9 cellular contexts compared by ENCODE assay signal in the genomic region with DNA sequence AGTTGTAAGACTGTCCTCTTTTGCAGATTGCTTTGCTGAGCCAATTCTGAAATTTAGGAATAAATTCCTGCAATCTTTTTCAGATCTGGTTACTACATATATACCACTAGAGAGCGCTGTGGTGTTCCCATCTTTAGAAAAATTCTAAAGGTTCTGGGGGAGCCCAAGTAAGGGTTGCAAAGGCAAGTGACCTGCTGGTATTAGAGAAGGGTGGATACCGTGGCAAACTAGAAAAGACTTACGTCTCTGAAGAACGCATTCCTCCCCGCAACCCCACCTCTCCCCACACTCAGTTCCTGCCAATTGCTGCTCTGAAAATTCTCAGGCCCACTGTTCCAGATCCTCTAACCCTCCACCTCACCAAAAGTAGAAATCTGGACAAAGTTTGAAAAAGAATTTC. TPM values are rescaled to one million over a fixed set of nuclear protein-coding genes. Genes with fewer than 3 reads are reported as not detected.
DNase-seq lines count a peak whose midpoint lies in the region; ATAC-seq, FAIRE-seq and TF ChIP-seq lines count a peak whose summit lies in the region.
"Had no signal": no experiment of that assay in that cellular context is flagged by ENCODE, and none has a peak within 500 bp of the region (broad histone marks: within the 10 kb centered on the region; RNA-seq: fewer than 3 reads in every experiment).

No MANE protein-coding gene starts in this region.

- no peak overlapping the region for H3K9ac ChIP-seq in DND-41 (ENCODE audit: low read depth, low read length)

- no peaks in the 10 kb centered on the region for H3K27me3 ChIP-seq in DND-41 (ENCODE audit: insufficient read depth, low read length, poor library complexity)
- H3K27me3 ChIP-seq in bronchial epithelial cell (ENCODE audit: control insufficient read depth, insufficient read depth, low read length) = no peaks in the 10 kb centered on the region

- H3K36me3 ChIP-seq in DND-41 (ENCODE audit: insufficient read depth, low read length) = no peaks in the 10 kb centered on the region
- no peaks in the 10 kb centered on the region for H3K36me3 ChIP-seq in bronchial epithelial cell (ENCODE audit: control insufficient read depth, insufficient read depth, low read length)

- H3K4me1 ChIP-seq in DND-41 (ENCODE audit: insufficient read depth, low read length) = no peaks in the 10 kb centered on the region

- no peak for DNase-seq in DND-41
- DNase-seq in NCI-H69 (lab: John Stamatoyannopoulos, UW) = peak; percentile 28
- DNase-seq in bronchial epithelial cell (ENCODE audit: low read depth) = peak; percentile 37
- DNase-seq in medulla oblongata (ENCODE audit: extremely low spot score) = peak; percentile 62
- no peak for DNase-seq in KG1 (lab: John Stamatoyannopoulos, UW)

- H3K4me3 ChIP-seq in DND-41 (ENCODE audit: low read depth in 1 of 2, low read length in 2 of 2) (no peak overlapping the region), bronchial epithelial cell (ENCODE audit: low read depth, low read length) (no peak overlapping the region)

- no peak overlapping the region for H3K27ac ChIP-seq in DND-41 (ENCODE audit: low read length)

- no peak for FAIRE-seq in bronchial epithelial cell (lab: Jason Lieb, UNC)
- FAIRE-seq: TTC549 had no signal

- TF ChIP-seq CTCF in DND-41 (IDR thresholded peaks at IDR 0.05; ENCODE audit: borderline replicate concordance, extremely low read depth, low read length, poor library complexity, severe bottlenecking) (peak; percentile 65), bronchial epithelial cell (IDR thresholded peaks at IDR 0.05; ENCODE audit: insufficient read depth, low read length, severe bottlenecking) (peak; percentile 52)

- no peaks in the 10 kb centered on the region for H3K79me2 ChIP-seq in DND-41 (ENCODE audit: insufficient read depth, low read length)

- H2AFZ ChIP-seq in DND-41 (ENCODE audit: low read depth, low read length) = no peak overlapping the region

- no peak for ATAC-seq in DND-41 (ENCODE audit: insufficient read depth, low read depth)
- peak; percentile 65 for ATAC-seq in GM19351 (IDR thresholded peaks at IDR 0.05; ENCODE audit: unreplicated experiment)
- no peak for ATAC-seq in HG03469 (IDR thresholded peaks at IDR 0.05; ENCODE audit: unreplicated experiment)
- no peak for ATAC-seq in HG02973 (IDR thresholded peaks at IDR 0.05; ENCODE audit: unreplicated experiment)

- no peak overlapping the region for H3K4me2 ChIP-seq in DND-41 (ENCODE audit: insufficient read depth, low read length)

- no peaks in the 10 kb centered on the region for H3K9me3 ChIP-seq in DND-41 (ENCODE audit: insufficient read depth, low read length, severe bottlenecking)

- no peaks in the 10 kb centered on the region for H4K20me1 ChIP-seq in DND-41 (ENCODE audit: insufficient read depth, low read length)

RNA-seq across cellular contexts. Expression of a gene that starts 48.5 kb away (rescaled TPM):
- 0.13 and 0.26 TPM in 2 replicates for total RNA-seq in bronchial epithelial cell

Comparison
In these comparisons a context has a peak if more than half of its experiments do, and no peak if none do; other contexts are left out.
1. DNase-seq: peak in NCI-H69 (single experiment), bronchial epithelial cell (single experiment) and medulla oblongata (single experiment); none in DND-41 (single experiment) and KG1 (single experiment).